In the genomic region with DNA sequence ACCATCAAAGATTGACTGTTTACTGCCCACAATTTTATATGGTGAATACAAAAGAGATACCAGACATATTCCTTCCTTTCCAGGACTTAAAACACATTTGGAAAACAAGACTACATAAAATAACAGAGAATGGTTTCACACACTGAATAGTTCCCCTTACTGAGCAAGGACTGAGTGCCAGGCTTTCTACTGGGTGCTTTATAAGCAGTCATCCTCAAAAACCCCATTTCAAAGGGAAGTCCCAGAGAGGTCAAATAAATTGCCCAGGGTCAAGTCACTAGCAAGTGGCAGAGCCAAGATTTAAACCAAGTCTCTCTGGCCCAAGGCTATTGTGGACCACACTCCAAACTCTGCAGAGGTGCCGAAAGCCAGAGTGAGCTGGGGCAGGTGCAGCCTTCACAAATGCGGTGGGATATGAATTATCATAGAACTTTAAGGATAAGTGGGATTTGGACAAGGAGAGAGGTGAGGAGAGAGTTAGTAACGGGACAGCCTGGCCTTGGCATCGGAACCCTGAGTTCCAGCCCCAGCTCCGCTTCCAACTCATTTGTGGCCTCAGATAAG, we compare ENCODE assay signal across 12 cellular contexts. TPM values are rescaled to one million over a fixed set of nuclear protein-coding genes. Genes with fewer than 3 reads are reported as not detected.
DNase-seq lines count a peak whose midpoint lies in the region; ATAC-seq and TF ChIP-seq lines count a peak whose summit lies in the region.
"Had no signal": no experiment of that assay in that cellular context is flagged by ENCODE, and none has a peak within 500 bp of the region (broad histone marks: within the 10 kb centered on the region; RNA-seq: fewer than 3 reads in every experiment).

No MANE protein-coding gene starts in this region.

- TF ChIP-seq CTCF in C4-2B (conservative IDR thresholded peaks at IDR 0.05) (no peak), neutrophil (IDR thresholded peaks at IDR 0.05) (no peak)

- intact Hi-C loops in activated T-helper 2 cell treated with anti-CD3 and anti-CD28 coated beads, Interferon-gamma antibody, Interleukin-2, Interleukin-4, amounts not matched to agents 10 μg/mL and 5 μg/mL and 100 μg/mL, durations not matched to agents 14 hours and 24 hours and 36 hours (cut with micrococcal nuclease) = loop anchor here (1.0 to 2.0 kb wide), 4 partner anchors 44 to 122 kb away; a partner anchor contains a TSS

- H3K4me1 Mint-ChIP-seq in T-helper 17 cell = peaks cover 10% of the 10 kb centered on the region
- peaks cover 24% of the 10 kb centered on the region for H3K4me1 Mint-ChIP-seq in activated T-helper 2 cell treated with anti-CD3 and anti-CD28 coated beads, Interferon-gamma antibody, Interleukin-2, Interleukin-4, amounts not matched to agents 10 μg/mL and 5 μg/mL and 100 μg/mL, durations not matched to agents 14 hours and 24 hours and 36 hours (ENCODE audit: low read depth)

- ATAC-seq in GM19035 (IDR thresholded peaks at IDR 0.05; ENCODE audit: unreplicated experiment) (peak; percentile 13), T-helper 17 cell (no peak), HG03175 (IDR thresholded peaks at IDR 0.05; ENCODE audit: unreplicated experiment) (no peak)

- H3K9me3 ChIP-seq in T-helper 17 cell (ENCODE audit: control insufficient read depth, low read length, poor library complexity, severe bottlenecking) = no peaks in the 10 kb centered on the region
- H3K9me3 ChIP-seq in neutrophil = no peaks in the 10 kb centered on the region

- peaks cover 9% of the 10 kb centered on the region for H3K27me3 ChIP-seq in neutrophil

- no peak overlapping the region for H3K4me3 ChIP-seq in neutrophil (ENCODE audit: low read depth in 1 of 2, low read length in 1 of 2)

- peaks cover 8% of the 10 kb centered on the region in 2 experiments for H3K4me1 ChIP-seq in neutrophil (ENCODE audit: control insufficient read depth in 1 of 2, insufficient read depth in 1 of 2, low read depth in 1 of 2, low read length in 1 of 2)

- no peaks in the 10 kb centered on the region for H3K9me3 Mint-ChIP-seq in activated T-helper 2 cell treated with anti-CD3 and anti-CD28 coated beads, Interferon-gamma antibody, Interleukin-2, Interleukin-4, amounts not matched to agents 10 μg/mL and 5 μg/mL and 100 μg/mL, durations not matched to agents 14 hours and 24 hours and 36 hours
- H3K9me3 Mint-ChIP-seq: activated B cell treated with CpG ODN at 0.5 μM for 24 hours; activated T-cell treated with anti-CD3 and anti-CD28 coated beads, Interleukin-2, amount 50 U/mL, for 24 hours had no signal

- no peaks in the 10 kb centered on the region for H3K36me3 Mint-ChIP-seq in T-helper 17 cell (ENCODE audit: low read depth)
- H3K36me3 Mint-ChIP-seq in activated T-helper 2 cell treated with anti-CD3 and anti-CD28 coated beads, Interferon-gamma antibody, Interleukin-2, Interleukin-4, amounts not matched to agents 10 μg/mL and 5 μg/mL and 100 μg/mL, durations not matched to agents 14 hours and 24 hours and 36 hours (ENCODE audit: low read depth) = no peaks in the 10 kb centered on the region

- H3K27ac ChIP-seq in C4-2B = peak overlapping the region; percentile 63; the same call in 1 of the 2 replicates
- peak overlapping the region; percentile 23 for H3K27ac ChIP-seq in neutrophil

- H3K27me3 Mint-ChIP-seq in T-helper 17 cell = no peaks in the 10 kb centered on the region
- no peaks in the 10 kb centered on the region for H3K27me3 Mint-ChIP-seq in activated T-helper 2 cell treated with anti-CD3 and anti-CD28 coated beads, Interferon-gamma antibody, Interleukin-2, Interleukin-4, amounts not matched to agents 10 μg/mL and 5 μg/mL and 100 μg/mL, durations not matched to agents 14 hours and 24 hours and 36 hours (ENCODE audit: low read depth)
- H3K27me3 Mint-ChIP-seq: activated B cell treated with CpG ODN at 0.5 μM for 24 hours; activated T-cell treated with anti-CD3 and anti-CD28 coated beads, Interleukin-2, amount 50 U/mL, for 24 hours; B cell had no signal

- peaks cover 9% of the 10 kb centered on the region for H3K36me3 ChIP-seq in neutrophil

- peak overlapping the region; percentile 21 for H3K27ac Mint-ChIP-seq in T-helper 17 cell
- H3K27ac Mint-ChIP-seq in activated T-helper 2 cell treated with anti-CD3 and anti-CD28 coated beads, Interferon-gamma antibody, Interleukin-2, Interleukin-4, amounts not matched to agents 10 μg/mL and 5 μg/mL and 100 μg/mL, durations not matched to agents 14 hours and 24 hours and 36 hours = no peak overlapping the region
- H3K27ac Mint-ChIP-seq: activated B cell treated with CpG ODN at 0.5 μM for 24 hours; activated T-cell treated with anti-CD3 and anti-CD28 coated beads, Interleukin-2, amount 50 U/mL, for 24 hours had no signal

- DNase-seq in T-helper 17 cell (no peak), retina (no peak), amygdala (lab: John Stamatoyannopoulos, UW) (no peak)
- DNase-seq in activated T-helper 2 cell treated with anti-CD3 and anti-CD28 coated beads, Interferon-gamma antibody, Interleukin-2, Interleukin-4, amounts not matched to agents 10 μg/mL and 5 μg/mL and 100 μg/mL, durations not matched to agents 14 hours and 24 hours and 36 hours (ENCODE audit: low spot score) = no peak

- H3K4me3 Mint-ChIP-seq in T-helper 17 cell = no peak overlapping the region
- no peak overlapping the region for H3K4me3 Mint-ChIP-seq in activated T-helper 2 cell treated with anti-CD3 and anti-CD28 coated beads, Interferon-gamma antibody, Interleukin-2, Interleukin-4, amounts not matched to agents 10 μg/mL and 5 μg/mL and 100 μg/mL, durations not matched to agents 14 hours and 24 hours and 36 hours (ENCODE audit: low read depth)
- H3K4me3 Mint-ChIP-seq: activated B cell treated with CpG ODN at 0.5 μM for 24 hours; activated T-cell treated with anti-CD3 and anti-CD28 coated beads, Interleukin-2, amount 50 U/mL, for 24 hours; B cell had no signal

RNA-seq across cellular contexts. Expression of a gene that starts 9.1 kb away (rescaled TPM):
- 10 to 100 TPM; 22.7 to 23.5 TPM for total RNA-seq in T-helper 17 cell
- 57.4 and 58.7 TPM in 2 replicates for total RNA-seq in activated T-helper 2 cell treated with anti-CD3 and anti-CD28 coated beads, Interferon-gamma antibody, Interleukin-2, Interleukin-4, amounts not matched to agents 10 μg/mL and 5 μg/mL and 100 μg/mL, durations not matched to agents 14 hours and 24 hours and 36 hours

RNA-seq across cellular contexts. Expression of a gene that starts 10.4 kb away (rescaled TPM):
- under 1 TPM in 1 of 2 donors, not detected in 1; 0.12 TPM for total RNA-seq in T-helper 17 cell
- not detected in 2 replicates for total RNA-seq in activated T-helper 2 cell treated with anti-CD3 and anti-CD28 coated beads, Interferon-gamma antibody, Interleukin-2, Interleukin-4, amounts not matched to agents 10 μg/mL and 5 μg/mL and 100 μg/mL, durations not matched to agents 14 hours and 24 hours and 36 hours
- total RNA-seq: B cell, left lobe of liver had no signal

RNA-seq across cellular contexts. Expression of a gene that starts 43.8 kb away (rescaled TPM):
- total RNA-seq in T-helper 17 cell = under 1 TPM; 0.27 to 0.55 TPM
- 1.8 and 2.7 TPM in 2 replicates for total RNA-seq in activated T-helper 2 cell treated with anti-CD3 and anti-CD28 coated beads, Interferon-gamma antibody, Interleukin-2, Interleukin-4, amounts not matched to agents 10 μg/mL and 5 μg/mL and 100 μg/mL, durations not matched to agents 14 hours and 24 hours and 36 hours

RNA-seq across cellular contexts. Expression of a gene that starts 58.1 kb away (rescaled TPM):
- 1 to 10 TPM; 5.9 to 6.9 TPM for total RNA-seq in T-helper 17 cell
- 7.3 and 7.4 TPM in 2 replicates for total RNA-seq in activated T-helper 2 cell treated with anti-CD3 and anti-CD28 coated beads, Interferon-gamma antibody, Interleukin-2, Interleukin-4, amounts not matched to agents 10 μg/mL and 5 μg/mL and 100 μg/mL, durations not matched to agents 14 hours and 24 hours and 36 hours
